15 cellular contexts compared by ENCODE assay signal in genomic region chr7:121097577-121097976, GRCh38.
"Had no signal": no experiment of that assay in that cellular context is flagged by ENCODE, and none has a peak within 500 bp of the region (broad histone marks: within the 10 kb centered on the region; RNA-seq: fewer than 3 reads in every experiment).

No MANE protein-coding gene starts in this region.

- FAIRE-seq: bronchial epithelial cell had no signal

- H3K9me3 Mint-ChIP-seq: activated CD8-positive, alpha-beta T cell treated with anti-CD3 and anti-CD28 coated beads for 36 hours; activated T-cell treated with anti-CD3 and anti-CD28 coated beads, Interleukin-2, amount 50 U/mL, for 72 hours; natural killer cell treated with Interleukin-12 subunit alpha and Interleukin-12 subunit beta and Interleukin-15 and Interleukin-18, amount 100 ng/mL, for 72 hours; stimulated activated naive CD8-positive, alpha-beta T cell treated with anti-CD3 and anti-CD28 coated beads, Interleukin-15, Interleukin-2, amounts not matched to agents 100 ng/mL and 50 ng/mL, for 24 hours had no signal

- H3K36me3 Mint-ChIP-seq: natural killer cell treated with Interleukin-12 subunit alpha and Interleukin-12 subunit beta and Interleukin-15 and Interleukin-18, amount 100 ng/mL, for 72 hours had no signal

- DNase-seq: activated CD8-positive, alpha-beta memory T cell treated with anti-CD3 and anti-CD28 coated beads, Interleukin-2, amount 50 U/mL, for 4 hours; activated CD8-positive, alpha-beta T cell treated with anti-CD3 and anti-CD28 coated beads for 36 hours; activated T-cell treated with anti-CD3 and anti-CD28 coated beads, Interleukin-2, amount 50 U/mL, for 72 hours; aorta; dorsolateral prefrontal cortex; glutamatergic neuron; mucosa of descending colon; psoas muscle; stimulated activated CD4-positive, alpha-beta T cell treated with anti-CD3 and anti-CD28 coated beads, Interleukin-4, amount 100 ng/mL, for 24 hours; T1000; upper lobe of left lung had no signal

- H3K4me1 ChIP-seq: upper lobe of left lung had no signal

- H3K27ac ChIP-seq: dorsolateral prefrontal cortex, psoas muscle, upper lobe of left lung had no signal

- H3K27ac Mint-ChIP-seq: activated CD8-positive, alpha-beta T cell treated with anti-CD3 and anti-CD28 coated beads for 36 hours; activated T-cell treated with anti-CD3 and anti-CD28 coated beads, Interleukin-2, amount 50 U/mL, for 72 hours; natural killer cell treated with Interleukin-12 subunit alpha and Interleukin-12 subunit beta and Interleukin-15 and Interleukin-18, amount 100 ng/mL, for 72 hours; stimulated activated naive CD8-positive, alpha-beta T cell treated with anti-CD3 and anti-CD28 coated beads, Interleukin-15, Interleukin-2, amounts not matched to agents 100 ng/mL and 50 ng/mL, for 24 hours had no signal

- H3K4me3 ChIP-seq: dorsolateral prefrontal cortex, mucosa of descending colon, psoas muscle, upper lobe of left lung had no signal

- H3K9me3 ChIP-seq: mucosa of descending colon, psoas muscle, upper lobe of left lung had no signal

- H3K4me3 Mint-ChIP-seq: activated CD8-positive, alpha-beta T cell treated with anti-CD3 and anti-CD28 coated beads for 36 hours; activated T-cell treated with anti-CD3 and anti-CD28 coated beads, Interleukin-2, amount 50 U/mL, for 72 hours; natural killer cell treated with Interleukin-12 subunit alpha and Interleukin-12 subunit beta and Interleukin-15 and Interleukin-18, amount 100 ng/mL, for 72 hours; stimulated activated naive CD8-positive, alpha-beta T cell treated with anti-CD3 and anti-CD28 coated beads, Interleukin-15, Interleukin-2, amounts not matched to agents 100 ng/mL and 50 ng/mL, for 24 hours had no signal

- ATAC-seq: activated CD8-positive, alpha-beta T cell treated with anti-CD3 and anti-CD28 coated beads for 36 hours; activated T-cell treated with anti-CD3 and anti-CD28 coated beads, Interleukin-2, amount 50 U/mL, for 72 hours; esophagus mucosa; mucosa of descending colon; natural killer cell treated with Interleukin-12 subunit alpha and Interleukin-12 subunit beta and Interleukin-15 and Interleukin-18, amount 100 ng/mL, for 72 hours had no signal

- H3K27me3 ChIP-seq: dorsolateral prefrontal cortex, upper lobe of left lung had no signal
